In the genomic region with DNA sequence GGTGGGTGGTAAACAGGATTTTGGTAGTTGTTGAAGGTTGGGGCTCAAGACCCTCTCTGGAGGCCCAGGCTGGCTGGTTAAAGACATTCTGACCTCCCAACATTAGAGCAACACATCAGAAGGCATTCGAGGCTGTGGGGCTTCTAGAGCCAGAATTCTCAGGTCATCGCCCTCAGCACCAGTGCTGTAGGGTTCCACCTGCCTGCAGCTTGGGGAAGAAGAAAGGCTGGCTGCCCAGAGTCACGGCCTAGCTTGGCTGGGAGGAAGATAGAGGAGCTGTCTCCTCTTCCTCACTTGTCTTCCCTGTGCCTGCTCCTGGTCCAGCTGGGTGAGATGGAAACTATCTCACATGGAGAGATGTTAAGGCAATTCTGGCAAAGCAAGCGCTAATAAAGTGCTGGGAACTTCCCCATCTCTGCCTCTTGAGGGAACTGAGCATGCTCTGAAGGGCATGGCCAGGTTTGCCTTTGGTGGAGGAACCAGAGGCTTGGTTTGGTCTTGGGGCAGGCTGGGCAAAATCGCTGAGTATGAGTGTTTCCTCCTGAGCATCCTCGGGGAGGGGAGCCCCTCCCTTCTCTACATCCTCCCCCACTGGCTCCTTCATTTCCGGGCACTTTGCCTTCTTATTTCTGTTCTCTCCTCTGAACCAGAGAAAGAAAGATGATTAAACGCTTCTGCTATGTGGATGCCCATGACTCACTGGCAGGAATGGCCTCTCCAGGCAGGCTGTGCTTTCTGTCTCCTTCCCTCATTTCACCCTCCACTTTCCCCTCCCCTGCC, we compare ENCODE assay signal across 8 cellular contexts.
DNase-seq lines count a peak whose midpoint lies in the region; TF ChIP-seq lines count a peak whose summit lies in the region.

No MANE protein-coding gene starts in this region.

- H3K27me3 Mint-ChIP-seq in activated naive CD4-positive, alpha-beta T cell treated with anti-CD3 and anti-CD28 coated beads for 36 hours (ENCODE audit: low read depth): peaks cover 3% of the 10 kb centered on the region
- peaks cover 3% of the 10 kb centered on the region for H3K27me3 Mint-ChIP-seq in endothelial cell (ENCODE audit: unreplicated experiment)

- WGBS in lower leg skin, 2 donors: 28 to 35% methylated on average over 8 of the region's 8 CpGs

- H3K4me3 Mint-ChIP-seq in activated naive CD4-positive, alpha-beta T cell treated with anti-CD3 and anti-CD28 coated beads for 36 hours: no peak overlapping the region
- H3K4me3 Mint-ChIP-seq in endothelial cell (ENCODE audit: unreplicated experiment): no peak overlapping the region

- H3K36me3 Mint-ChIP-seq in activated naive CD4-positive, alpha-beta T cell treated with anti-CD3 and anti-CD28 coated beads for 36 hours (ENCODE audit: low read depth): no peaks in the 10 kb centered on the region
- no peaks in the 10 kb centered on the region for H3K36me3 Mint-ChIP-seq in endothelial cell (ENCODE audit: low read depth, unreplicated experiment)

- in situ Hi-C loops in GM13977 (cut with MboI; ENCODE audit: low pct_unique_long_range_greater_than_20kb, low sequenced_read_pairs, unreplicated experiment): no loop called here

- no peak overlapping the region for H3K27ac Mint-ChIP-seq in activated naive CD4-positive, alpha-beta T cell treated with anti-CD3 and anti-CD28 coated beads for 36 hours
- no peak overlapping the region for H3K27ac Mint-ChIP-seq in endothelial cell (ENCODE audit: unreplicated experiment)

- no peaks in the 10 kb centered on the region for H3K9me3 Mint-ChIP-seq in activated naive CD4-positive, alpha-beta T cell treated with anti-CD3 and anti-CD28 coated beads for 36 hours
- H3K9me3 Mint-ChIP-seq in endothelial cell (ENCODE audit: unreplicated experiment): no peaks in the 10 kb centered on the region

- TF ChIP-seq CTCF in choroid plexus epithelial cell (conservative IDR thresholded peaks at IDR 0.05; ENCODE audit: low read depth, low read length) (no peak), lower leg skin (IDR thresholded peaks at IDR 0.05) (no peak), endothelial cell (IDR thresholded peaks at IDR 0.05; ENCODE audit: unreplicated experiment) (no peak), GM13977 (IDR thresholded peaks at IDR 0.05; ENCODE audit: extremely low read depth, insufficient read depth, missing control alignments) (no peak)

- CTCF ChIA-PET in activated naive CD4-positive, alpha-beta T cell treated with anti-CD3 and anti-CD28 coated beads for 36 hours (lab: Charles Lee): no interaction called here

- H3K4me1 Mint-ChIP-seq in activated naive CD4-positive, alpha-beta T cell treated with anti-CD3 and anti-CD28 coated beads for 36 hours (ENCODE audit: low read depth): no peaks in the 10 kb centered on the region
- H3K4me1 Mint-ChIP-seq in endothelial cell (ENCODE audit: unreplicated experiment): peaks cover 3% of the 10 kb centered on the region

- TF ChIP-seq POLR2A in lower leg skin (IDR thresholded peaks at IDR 0.05): no peak

- intact Hi-C loops in lower leg skin (cut with DNase I; ENCODE audit: low total_unique reads): no loop called here
- intact Hi-C loops in activated naive CD4-positive, alpha-beta T cell treated with anti-CD3 and anti-CD28 coated beads for 36 hours (cut with micrococcal nuclease): no loop called here

- no peak overlapping the region for H3K4me3 ChIP-seq in choroid plexus epithelial cell (ENCODE audit: low read depth, low read length)
- no peak overlapping the region for H3K4me3 ChIP-seq in lower leg skin (ENCODE audit: low read depth, poor library complexity, severe bottlenecking)

- DNase-seq in DMS 273 (lab: John Stamatoyannopoulos, UW; ENCODE audit: unreplicated experiment) (peak; percentile 45), DMS 273 treated with DMSO at 0.1 percent for 48 hours (lab: John Stamatoyannopoulos, UW) (no peak), choroid plexus epithelial cell (ENCODE audit: low read depth) (peak; percentile 95), lower leg skin (ENCODE audit: low spot score in 2 of 2) (peak; percentile 59 to 86), ureter (ENCODE audit: low spot score) (peak; percentile 75), endothelial cell (ENCODE audit: low spot score) (no peak), GM13977 (ENCODE audit: low spot score) (no peak)
- DNase-seq in activated naive CD4-positive, alpha-beta T cell treated with anti-CD3 and anti-CD28 coated beads for 36 hours: no peak

Comparison
In these comparisons a context has a peak if more than half of its experiments do, and no peak if none do; other contexts are left out.
1. DNase-seq: peak in DMS 273 (single experiment), choroid plexus epithelial cell (single experiment), lower leg skin (2 of 2) and ureter (single experiment); none in DMS 273 treated with DMSO at 0.1 percent for 48 hours (single experiment), activated naive CD4-positive, alpha-beta T cell treated with anti-CD3 and anti-CD28 coated beads for 36 hours (single experiment), endothelial cell (single experiment) and GM13977 (single experiment).